Comparison of ENCODE assay signal across 12 cellular contexts in genomic region chr3:173045770-173046382, GRCh38.
DNase-seq lines count a peak whose midpoint lies in the region; ATAC-seq, FAIRE-seq and TF ChIP-seq lines count a peak whose summit lies in the region.
"Had no signal": no experiment of that assay in that cellular context is flagged by ENCODE, and none has a peak within 500 bp of the region (broad histone marks: within the 10 kb centered on the region; RNA-seq: fewer than 3 reads in every experiment).

No MANE protein-coding gene starts in this region.

- no peak overlapping the region for H3K4me2 ChIP-seq in OCI-LY3 (ENCODE audit: low read length)

- no peaks in the 10 kb centered on the region for H3K36me3 ChIP-seq in OCI-LY3 (replicated peaks; ENCODE audit: low read depth, low read length)
- H3K36me3 ChIP-seq: HAP-1 had no signal

- no peaks in the 10 kb centered on the region for H3K9me3 ChIP-seq in OCI-LY3 (ENCODE audit: insufficient read depth, low read length)
- H3K9me3 ChIP-seq: HAP-1 had no signal

- H3K79me2 ChIP-seq in OCI-LY3 (ENCODE audit: low read length): no peaks in the 10 kb centered on the region

- no peaks in the 10 kb centered on the region for H3K27me3 ChIP-seq in OCI-LY3 (ENCODE audit: low read depth, low read length)

- H2AFZ ChIP-seq in OCI-LY3 (ENCODE audit: low read depth, low read length): no peak overlapping the region

- intact Hi-C loops in sciatic nerve (cut with DNase I): no loop called here

- FAIRE-seq in GM19239 (lab: Jason Lieb, UNC): no peak
- FAIRE-seq: urothelium cell line had no signal

- TF ChIP-seq CTCF in OCI-LY3 (IDR thresholded peaks at IDR 0.05; ENCODE audit: low read depth, low read length) (peak; percentile 39), epithelial cell of proximal tubule (conservative IDR thresholded peaks at IDR 0.05; ENCODE audit: low read depth, low read length) (peak; percentile 46)

- H3K4me3 ChIP-seq in OCI-LY3 (ENCODE audit: low read length) (no peak overlapping the region), epithelial cell of proximal tubule (ENCODE audit: low read depth, low read length) (no peak overlapping the region)
- H3K4me3 ChIP-seq: HAP-1 had no signal

- no peak overlapping the region for H3K9ac ChIP-seq in OCI-LY3 (ENCODE audit: low read length)

- peak; percentile 4 for DNase-seq in NCI-H2171 treated with DMSO at 0.1 percent for 48 hours (lab: John Stamatoyannopoulos, UW)
- no peak for DNase-seq in NCI-H2171 (lab: John Stamatoyannopoulos, UW)
- no peak for DNase-seq in epithelial cell of proximal tubule (ENCODE audit: low read depth)
- DNase-seq in renal cortical epithelial cell (ENCODE audit: low read depth): peak; percentile 5
- DNase-seq in sciatic nerve (ENCODE audit: low spot score): no peak
- no peak for DNase-seq in GM19239 (ENCODE audit: insufficient read length, low spot score)
- DNase-seq in stimulated activated naive CD4-positive, alpha-beta T cell (lab: John Stamatoyannopoulos, UW): no peak
- DNase-seq: NCI-H524; stimulated activated CD4-positive, alpha-beta T cell treated with anti-CD3 and anti-CD28 coated beads, Interleukin-4, amount 100 ng/mL, for 1 hour had no signal

- no peaks in the 10 kb centered on the region for H4K20me1 ChIP-seq in OCI-LY3 (ENCODE audit: insufficient read depth, low read length)

- H3K4me1 ChIP-seq in OCI-LY3 (ENCODE audit: low read length): no peaks in the 10 kb centered on the region
- H3K4me1 ChIP-seq: HAP-1 had no signal

- ATAC-seq in sciatic nerve: no peak

- H3K27ac ChIP-seq in OCI-LY3 (ENCODE audit: low read length): no peak overlapping the region

Comparison
In these comparisons a context has a peak if more than half of its experiments do, and no peak if none do; other contexts are left out.
1. DNase-seq: peak in NCI-H2171 treated with DMSO at 0.1 percent for 48 hours (single experiment) and renal cortical epithelial cell (single experiment); none in NCI-H2171 (single experiment), epithelial cell of proximal tubule (single experiment), sciatic nerve (single experiment), GM19239 (single experiment) and stimulated activated naive CD4-positive, alpha-beta T cell (0 of 6).